In the genomic region with DNA sequence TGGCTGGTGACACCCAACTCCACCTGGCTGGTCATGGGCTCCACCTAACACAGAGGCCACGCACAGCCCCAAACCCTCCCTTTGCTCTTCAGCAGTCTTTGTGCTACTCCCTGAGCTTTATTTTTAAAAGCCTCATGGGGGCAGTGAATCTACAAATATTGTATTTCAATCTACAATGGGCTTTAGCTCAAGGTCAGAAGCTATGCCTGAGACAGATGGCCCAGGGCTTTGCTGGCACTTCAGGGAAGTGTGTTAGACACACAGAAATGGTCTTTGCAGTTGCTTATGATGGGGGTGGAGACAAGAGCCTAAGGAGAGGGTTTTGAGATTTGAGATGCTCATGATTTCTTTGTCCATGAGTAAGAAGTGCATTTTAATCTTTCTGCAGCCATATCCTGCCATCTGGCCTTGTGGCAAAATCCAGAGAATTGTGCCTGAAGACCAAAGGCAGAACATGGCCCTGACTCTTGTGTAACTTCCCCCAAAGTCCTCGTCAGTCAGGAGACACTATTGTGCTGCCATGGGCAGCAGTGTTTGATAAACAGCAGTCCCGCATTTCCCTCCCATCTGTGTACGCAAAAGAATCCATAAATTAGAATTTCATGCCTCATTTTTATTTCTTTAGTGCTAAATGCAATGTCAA, we compare ENCODE assay signal across 9 cellular contexts.
A peak's percentile ranks its signal among the peaks of the same experiment; 100 is the strongest.
DNase-seq lines count a peak whose midpoint lies in the region; ATAC-seq, FAIRE-seq and TF ChIP-seq lines count a peak whose summit lies in the region.
"Had no signal": no experiment of that assay in that cellular context is flagged by ENCODE, and none has a peak within 500 bp of the region (broad histone marks: within the 10 kb centered on the region; RNA-seq: fewer than 3 reads in every experiment).

No MANE protein-coding gene starts in this region.

- no peaks in the 10 kb centered on the region for H3K9me3 Mint-ChIP-seq in naive thymus-derived CD4-positive, alpha-beta T cell

- no peaks in the 10 kb centered on the region for H3K4me1 ChIP-seq in naive thymus-derived CD4-positive, alpha-beta T cell (ENCODE audit: control insufficient read depth in 2 of 2, insufficient read depth in 2 of 2, low read length in 2 of 2)
- H3K4me1 ChIP-seq in spleen = peaks cover 0 to 24% (median 4%) of the 10 kb centered on the region in 6 donors

- peaks cover 2 to 18% (median 11%) of the 10 kb centered on the region in 5 donors for H3K27me3 Mint-ChIP-seq in naive thymus-derived CD4-positive, alpha-beta T cell

- no peak overlapping the region for H3K27ac Mint-ChIP-seq in naive thymus-derived CD4-positive, alpha-beta T cell

- H3K36me3 ChIP-seq in bronchial epithelial cell (ENCODE audit: control insufficient read depth, insufficient read depth, low read length) (no peaks in the 10 kb centered on the region), spleen (no peaks in the 10 kb centered on the region)
- H3K36me3 ChIP-seq in naive thymus-derived CD4-positive, alpha-beta T cell (ENCODE audit: control insufficient read depth in 2 of 3, insufficient read depth in 3 of 3, low read length in 3 of 3) = no peaks in the 10 kb centered on the region

- CTCF ChIA-PET in naive thymus-derived CD4-positive, alpha-beta T cell (lab: Charles Lee) = no interaction called here

- POLR2A ChIA-PET in naive thymus-derived CD4-positive, alpha-beta T cell (lab: Charles Lee) = no interaction called here

- TF ChIP-seq CTCF in bronchial epithelial cell (IDR thresholded peaks at IDR 0.05; ENCODE audit: insufficient read depth, low read length, severe bottlenecking) = peak; percentile 23
- TF ChIP-seq CTCF in spleen (IDR thresholded peaks at IDR 0.05 in 8 of 11, conservative IDR thresholded peaks at IDR 0.05 in 3 of 11) = peak in 2 of 11 experiments; percentile 10 to 23

- no peak for FAIRE-seq in bronchial epithelial cell (lab: Jason Lieb, UNC)

- no peak overlapping the region for H3K27ac ChIP-seq in naive thymus-derived CD4-positive, alpha-beta T cell (ENCODE audit: low read depth, low read length)
- peak overlapping the region in 2 of 8 donors; percentile 10 to 17 for H3K27ac ChIP-seq in spleen

- no peak overlapping the region for H3K4me3 Mint-ChIP-seq in naive thymus-derived CD4-positive, alpha-beta T cell

- peaks cover 0 to 1% (median 0%) of the 10 kb centered on the region in 7 donors for H3K4me1 Mint-ChIP-seq in naive thymus-derived CD4-positive, alpha-beta T cell

- ATAC-seq in naive thymus-derived CD4-positive, alpha-beta T cell = peak; percentile 54
- ATAC-seq in GM18861 (IDR thresholded peaks at IDR 0.05; ENCODE audit: unreplicated experiment) = no peak
- no peak for ATAC-seq in HG02885 (IDR thresholded peaks at IDR 0.05; ENCODE audit: poor library complexity, unreplicated experiment)

- WGBS in spleen, 5 donors = 45 to 74% (median 53%) methylated on average over 4 of the region's 4 CpGs

- no peak for TF ChIP-seq POLR2A in spleen (IDR thresholded peaks at IDR 0.05)

- no peaks in the 10 kb centered on the region for H3K36me3 Mint-ChIP-seq in naive thymus-derived CD4-positive, alpha-beta T cell

- no peaks in the 10 kb centered on the region for H3K9me3 ChIP-seq in naive thymus-derived CD4-positive, alpha-beta T cell (ENCODE audit: control insufficient read depth in 2 of 3, low read length in 3 of 3)
- H3K9me3 ChIP-seq in spleen = no peaks in the 10 kb centered on the region

- DNase-seq in DMS53 (lab: John Stamatoyannopoulos, UW) (peak; percentile 82), NCI-H2171 treated with DMSO at 0.1 percent for 48 hours (lab: John Stamatoyannopoulos, UW) (peak; percentile 83), bronchial epithelial cell (ENCODE audit: low read depth) (peak; percentile 39), spleen (no peak), NCI-H128 (lab: John Stamatoyannopoulos, UW; ENCODE audit: unreplicated experiment) (no peak)
- DNase-seq in naive thymus-derived CD4-positive, alpha-beta T cell = no peak
- DNase-seq: stimulated activated CD4-positive, alpha-beta T cell treated with anti-CD3 and anti-CD28 coated beads, Interleukin-4, amount 100 ng/mL, for 24 hours had no signal

- intact Hi-C loops in naive thymus-derived CD4-positive, alpha-beta T cell (cut with micrococcal nuclease) = no loop called here
- intact Hi-C loops in spleen (cut with DNase I; ENCODE audit: low total_unique reads) = no loop called here

- no peak overlapping the region for H3K4me3 ChIP-seq in bronchial epithelial cell (ENCODE audit: low read depth, low read length)
- no peak overlapping the region for H3K4me3 ChIP-seq in naive thymus-derived CD4-positive, alpha-beta T cell (ENCODE audit: low read length)
- no peak overlapping the region for H3K4me3 ChIP-seq in spleen

- H3K27me3 ChIP-seq in bronchial epithelial cell (ENCODE audit: control insufficient read depth, insufficient read depth, low read length) (no peaks in the 10 kb centered on the region), spleen (replicated peaks in 1 of 7) (no peaks in the 10 kb centered on the region)
- no peaks in the 10 kb centered on the region for H3K27me3 ChIP-seq in naive thymus-derived CD4-positive, alpha-beta T cell (ENCODE audit: control insufficient read depth in 2 of 2, insufficient read depth in 2 of 2, low read length in 2 of 2)

Comparison
In these comparisons a context has a peak if more than half of its experiments do, and no peak if none do; other contexts are left out.
1. DNase-seq: peak in DMS53 (single experiment), NCI-H2171 treated with DMSO at 0.1 percent for 48 hours (single experiment) and bronchial epithelial cell (single experiment); none in naive thymus-derived CD4-positive, alpha-beta T cell (0 of 9), spleen (single experiment) and NCI-H128 (single experiment).